25 cellular contexts compared by ENCODE assay signal in the genomic region with DNA sequence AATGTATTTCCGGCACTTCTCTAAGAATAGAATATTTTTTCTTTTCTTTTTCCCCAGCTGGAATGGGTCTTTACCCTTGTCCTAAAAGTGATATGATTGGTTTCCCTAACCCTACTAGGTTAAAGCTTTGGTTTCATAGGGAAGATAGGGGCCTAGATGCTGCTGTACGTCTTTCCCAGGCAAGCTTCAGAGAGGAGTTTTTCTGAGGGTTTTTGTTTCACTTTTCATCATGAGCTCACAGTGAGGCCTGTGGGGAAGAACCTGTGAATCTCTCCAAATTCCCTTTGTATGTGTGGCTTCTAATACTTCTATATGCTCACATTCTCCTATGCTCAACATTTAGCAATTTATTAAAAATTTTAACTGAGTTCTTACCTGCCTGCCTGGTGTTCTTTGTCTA.
"Had no signal": no experiment of that assay in that cellular context is flagged by ENCODE, and none has a peak within 500 bp of the region (broad histone marks: within the 10 kb centered on the region; RNA-seq: fewer than 3 reads in every experiment).

No MANE protein-coding gene starts in this region.

- H3K79me2 ChIP-seq: parathyroid adenoma had no signal

- DNase-seq: nephron progenitor cell; occipital lobe; ovary; posterior cingulate gyrus; psoas muscle; right cardiac atrium; right lobe of liver; sigmoid colon; small intestine; stimulated activated CD4-positive, alpha-beta T cell treated with anti-CD3 and anti-CD28 coated beads, Interleukin-15, amount 100 ng/mL, for 24 hours; stimulated activated CD4-positive, alpha-beta T cell treated with anti-CD3 and anti-CD28 coated beads, Interleukin-2, amount 100 ng/mL, for 24 hours; stimulated activated CD4-positive, alpha-beta T cell treated with anti-CD3 and anti-CD28 coated beads, Interleukin-2, amount 100 ng/mL, for 48 hours; stimulated activated CD4-positive, alpha-beta T cell treated with anti-CD3 and anti-CD28 coated beads, Interleukin-4, amount 100 ng/mL, for 24 hours; stimulated activated naive B cell treated with anti-CD40 and anti-IgM and Interleukin-4, amounts not matched to agents 10 μg/mL and 1 μg/mL and 100 μg/mL, for 72 hours; stimulated activated naive CD4-positive, alpha-beta T cell treated with Interleukin-2 at 50 U/mL for 16 hours; stomach; thyroid gland; trophoblast cell; upper lobe of left lung had no signal

- H3K36me3 ChIP-seq: ovary, right lobe of liver, sigmoid colon, stomach, thoracic aorta, thyroid gland, tibial nerve, upper lobe of left lung, vagina had no signal

- ATAC-seq: natural killer cell treated with Interleukin-12 subunit alpha and Interleukin-12 subunit beta and Interleukin-15 and Interleukin-18, amount 100 ng/mL, for 72 hours; psoas muscle; right cardiac atrium; right lobe of liver; stimulated activated effector memory CD8-positive, alpha-beta T cell treated with anti-CD3 and anti-CD28 coated beads, Interleukin-12 subunit alpha, Interleukin-12 subunit beta, amount 100 ng/mL, for 72 hours; stimulated activated naive B cell treated with anti-CD40 and anti-IgM and Interleukin-4, amounts not matched to agents 10 μg/mL and 1 μg/mL and 100 μg/mL, for 72 hours had no signal

- H2AFZ ChIP-seq: parathyroid adenoma had no signal

- H3K27me3 ChIP-seq: ovary, right lobe of liver, sigmoid colon, stomach, thyroid gland, tibial nerve, upper lobe of left lung, vagina had no signal

- H3K4me1 ChIP-seq: parathyroid adenoma, psoas muscle, right lobe of liver, sigmoid colon, stomach, thyroid gland, tibial nerve, upper lobe of left lung, vagina had no signal

- H3K9ac ChIP-seq: parathyroid adenoma had no signal

- H3K27ac ChIP-seq: ovary, parathyroid adenoma, psoas muscle, right lobe of liver, sigmoid colon, stomach, thoracic aorta, thyroid gland, tibial nerve, upper lobe of left lung, vagina had no signal

- H3K4me3 ChIP-seq: ovary, psoas muscle, right lobe of liver, sigmoid colon, stomach, thoracic aorta, thyroid gland, tibial nerve, upper lobe of left lung, vagina had no signal

- H3K9me3 ChIP-seq: ovary, right lobe of liver, thyroid gland, upper lobe of left lung, vagina had no signal
